Comparison of ENCODE assay signal across 8 cellular contexts in genomic region chr18:37778417-37779165, GRCh38.
DNase-seq lines count a peak whose midpoint lies in the region; ATAC-seq lines count a peak whose summit lies in the region.

No MANE protein-coding gene starts in this region.

- DNase-seq in C1 segment of cervical spinal cord (lab: John Stamatoyannopoulos, UW) (peak in 13 of 14 donors; percentile 8 to 74 (median 32)), NCI-H69 (lab: John Stamatoyannopoulos, UW) (peak; percentile 91), iPS DF 19.7 (ENCODE audit: low read depth, low spot score) (peak; percentile 25)
- peak; percentile 66 for DNase-seq in activated naive CD8-positive, alpha-beta T cell treated with anti-CD3 and anti-CD28 coated beads, Interleukin-2, amount 10 ng/mL, durations not matched to agents 7 days and 5 days
- peak in 3 of 4 experiments; percentile 1 to 20 (median 5) for DNase-seq in stimulated activated CD4-positive, alpha-beta T cell treated with anti-CD3 and anti-CD28 coated beads, Interleukin-1b, Interleukin-23, amount 100 ng/mL, for 24 hours (ENCODE audit: low read depth in 4 of 4, low spot score in 1 of 4)

- H3K27me3 Mint-ChIP-seq in activated naive CD8-positive, alpha-beta T cell treated with anti-CD3 and anti-CD28 coated beads, Interleukin-2, amount 10 ng/mL, durations not matched to agents 7 days and 5 days, result no peaks in the 10 kb centered on the region

- ATAC-seq in GM18870 (IDR thresholded peaks at IDR 0.05; ENCODE audit: unreplicated experiment) (peak; percentile 79), HG03175 (IDR thresholded peaks at IDR 0.05; ENCODE audit: unreplicated experiment) (peak; percentile 77), HG02840 (IDR thresholded peaks at IDR 0.05; ENCODE audit: low FRiP score, unreplicated experiment) (no peak)
- ATAC-seq in activated naive CD8-positive, alpha-beta T cell treated with anti-CD3 and anti-CD28 coated beads, Interleukin-2, amount 10 ng/mL, durations not matched to agents 7 days and 5 days (ENCODE audit: low read depth), result peak; percentile 54

- POLR2A ChIA-PET in activated naive CD8-positive, alpha-beta T cell treated with anti-CD3 and anti-CD28 coated beads, Interleukin-2, amount 10 ng/mL, durations not matched to agents 7 days and 5 days (lab: Charles Lee), result no interaction called here

- H3K27ac Mint-ChIP-seq in activated naive CD8-positive, alpha-beta T cell treated with anti-CD3 and anti-CD28 coated beads, Interleukin-2, amount 10 ng/mL, durations not matched to agents 7 days and 5 days, result no peak overlapping the region

- H3K9me3 Mint-ChIP-seq in activated naive CD8-positive, alpha-beta T cell treated with anti-CD3 and anti-CD28 coated beads, Interleukin-2, amount 10 ng/mL, durations not matched to agents 7 days and 5 days, result no peaks in the 10 kb centered on the region

- no peak overlapping the region for H3K4me3 Mint-ChIP-seq in activated naive CD8-positive, alpha-beta T cell treated with anti-CD3 and anti-CD28 coated beads, Interleukin-2, amount 10 ng/mL, durations not matched to agents 7 days and 5 days

- H3K36me3 Mint-ChIP-seq in activated naive CD8-positive, alpha-beta T cell treated with anti-CD3 and anti-CD28 coated beads, Interleukin-2, amount 10 ng/mL, durations not matched to agents 7 days and 5 days, result no peaks in the 10 kb centered on the region

- no peaks in the 10 kb centered on the region for H3K4me1 Mint-ChIP-seq in activated naive CD8-positive, alpha-beta T cell treated with anti-CD3 and anti-CD28 coated beads, Interleukin-2, amount 10 ng/mL, durations not matched to agents 7 days and 5 days

Comparison
In these comparisons a context has a peak if more than half of its experiments do, and no peak if none do; other contexts are left out.
1. DNase-seq: peak in every context shown above with its lines; median percentile 91 in NCI-H69; 66 in activated naive CD8-positive, alpha-beta T cell treated with anti-CD3 and anti-CD28 coated beads, Interleukin-2, amount 10 ng/mL, durations not matched to agents 7 days and 5 days; 32 in C1 segment of cervical spinal cord; 25 in iPS DF 19.7; 5 in stimulated activated CD4-positive, alpha-beta T cell treated with anti-CD3 and anti-CD28 coated beads, Interleukin-1b, Interleukin-23, amount 100 ng/mL, for 24 hours.